ENCODE assay signal across 28 cellular contexts in the genomic region with DNA sequence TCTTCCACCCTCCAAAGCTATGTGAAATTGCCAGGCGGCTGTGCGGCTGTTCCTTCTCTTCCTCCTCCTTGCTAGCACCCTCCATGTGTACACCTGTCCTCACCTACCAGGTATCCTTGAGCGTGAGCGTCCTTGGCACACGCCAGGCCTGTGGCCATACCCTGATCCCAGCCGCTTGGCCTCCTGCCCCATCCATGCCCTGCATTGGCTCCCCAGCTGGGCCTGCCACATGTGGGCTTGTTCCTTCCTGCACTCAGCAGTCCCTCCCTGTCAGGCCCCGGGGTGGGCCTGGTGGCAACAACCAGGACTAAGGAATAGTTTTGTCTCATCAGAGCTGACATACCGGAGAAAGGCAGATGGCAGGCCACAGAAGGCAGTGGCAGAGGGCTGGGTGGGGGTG. TPM values are rescaled to one million over a fixed set of nuclear protein-coding genes. Genes with fewer than 3 reads are reported as not detected.
"Had no signal": no experiment of that assay in that cellular context is flagged by ENCODE, and none has a peak within 500 bp of the region (broad histone marks: within the 10 kb centered on the region; RNA-seq: fewer than 3 reads in every experiment).

No MANE protein-coding gene starts in this region.

- H3K4me3 ChIP-seq: dorsolateral prefrontal cortex, heart right ventricle, left lung, mucosa of descending colon, pancreas, suprapubic skin, thyroid gland had no signal

- H3K27ac Mint-ChIP-seq: naive B cell; natural killer cell treated with Interleukin-12 subunit alpha and Interleukin-12 subunit beta and Interleukin-15 and Interleukin-18, amount 100 ng/mL, for 72 hours; type B pancreatic cell had no signal

- H3K9me3 Mint-ChIP-seq: mesothelial cell of epicardium; natural killer cell treated with Interleukin-12 subunit alpha and Interleukin-12 subunit beta and Interleukin-15 and Interleukin-18, amount 100 ng/mL, for 72 hours; stimulated activated naive CD8-positive, alpha-beta T cell treated with anti-CD3 and anti-CD28 coated beads, Interleukin-15, amount 100 ng/mL, for 72 hours; type B pancreatic cell had no signal

- ATAC-seq: esophagus mucosa; foreskin keratinocyte; heart right ventricle; left cardiac atrium; left lung; mucosa of descending colon; natural killer cell treated with Interleukin-12 subunit alpha and Interleukin-12 subunit beta and Interleukin-15 and Interleukin-18, amount 100 ng/mL, for 72 hours; pancreas; stimulated activated naive CD8-positive, alpha-beta T cell treated with anti-CD3 and anti-CD28 coated beads, Interleukin-15, amount 100 ng/mL, for 72 hours had no signal

- H3K4me3 Mint-ChIP-seq: mesothelial cell of epicardium; naive B cell; natural killer cell treated with Interleukin-12 subunit alpha and Interleukin-12 subunit beta and Interleukin-15 and Interleukin-18, amount 100 ng/mL, for 72 hours; stimulated activated naive CD8-positive, alpha-beta T cell treated with anti-CD3 and anti-CD28 coated beads, Interleukin-15, amount 100 ng/mL, for 72 hours; type B pancreatic cell had no signal

- H3K36me3 Mint-ChIP-seq: mesothelial cell of epicardium; naive B cell; natural killer cell treated with Interleukin-12 subunit alpha and Interleukin-12 subunit beta and Interleukin-15 and Interleukin-18, amount 100 ng/mL, for 72 hours; type B pancreatic cell had no signal

- DNase-seq: dorsolateral prefrontal cortex; effector CD4-positive, alpha-beta T cell; foreskin keratinocyte; glutamatergic neuron; heart right ventricle; hippocampal formation; left cardiac atrium; mesenchymal stem cell; mucosa of descending colon; naive B cell; retina; small intestine; stimulated activated CD4-positive, alpha-beta T cell treated with anti-CD3 and anti-CD28 coated beads, Interleukin-15, amount 100 ng/mL, for 24 hours; stimulated activated CD4-positive, alpha-beta T cell treated with anti-CD3 and anti-CD28 coated beads, Interleukin-2, amount 100 ng/mL, for 48 hours; stimulated activated naive CD4-positive, alpha-beta T cell; stimulated activated naive CD8-positive, alpha-beta T cell treated with anti-CD3 and anti-CD28 coated beads, Interleukin-15, amount 100 ng/mL, for 72 hours; thyroid gland had no signal

- H3K9me3 ChIP-seq: heart right ventricle, left lung, mucosa of descending colon, neutrophil, pancreas, suprapubic skin, thyroid gland had no signal

- H3K4me1 ChIP-seq: foreskin keratinocyte, left lung, pancreas, suprapubic skin had no signal

- H3K27ac ChIP-seq: dorsolateral prefrontal cortex, epithelial cell of prostate, foreskin keratinocyte, heart right ventricle, left lung, neutrophil, pancreas, suprapubic skin, thyroid gland had no signal

- H3K27me3 ChIP-seq: foreskin keratinocyte, heart right ventricle, left lung, neutrophil, pancreas, thyroid gland had no signal

- H3K36me3 ChIP-seq: heart right ventricle, left lung, neutrophil, pancreas, suprapubic skin, thyroid gland had no signal

RNA-seq across cellular contexts. Expression of a gene that starts 40.0 kb away (rescaled TPM):
- total RNA-seq: foreskin keratinocyte, pulmonary artery endothelial cell had no signal
- polyA plus RNA-seq: fibroblast of lung, foreskin keratinocyte had no signal
